ENCODE assay signal across 15 cellular contexts in genomic region chr20:8798505-8798904, GRCh38.
A peak's percentile ranks its signal among the peaks of the same experiment; 100 is the strongest.
DNase-seq lines count a peak whose midpoint lies in the region; ATAC-seq and TF ChIP-seq lines count a peak whose summit lies in the region.
"Had no signal": no experiment of that assay in that cellular context is flagged by ENCODE, and none has a peak within 500 bp of the region (broad histone marks: within the 10 kb centered on the region; RNA-seq: fewer than 3 reads in every experiment).

No MANE protein-coding gene starts in this region.

- H3K9me3 ChIP-seq in BE2C, result no peaks in the 10 kb centered on the region
- no peaks in the 10 kb centered on the region for H3K9me3 ChIP-seq in sigmoid colon
- H3K9me3 ChIP-seq: Peyer's patch had no signal

- H3K27me3 ChIP-seq in BE2C (no peaks in the 10 kb centered on the region), sigmoid colon (no peaks in the 10 kb centered on the region)
- H3K27me3 ChIP-seq: Peyer's patch had no signal

- intact Hi-C loops in sigmoid colon (cut with DNase I), result no loop called here

- DNase-seq in NCI-H82 (lab: John Stamatoyannopoulos, UW) (peak; percentile 28), NCI-H82 treated with DMSO at 0.1 percent for 48 hours (lab: John Stamatoyannopoulos, UW; ENCODE audit: unreplicated experiment) (no peak), astrocyte of the spinal cord (ENCODE audit: low read depth, low spot score) (peak; percentile 6), iris pigment epithelial cell (ENCODE audit: low read depth) (peak; percentile 51), stromal cell of bone marrow (ENCODE audit: low read depth) (peak; percentile 64), BE2C (no peak), sigmoid colon (no peak)
- DNase-seq: activated naive CD4-positive, alpha-beta T cell treated with Interleukin-2 at 50 U/mL for 16 hours; effector memory CD4-positive, alpha-beta T cell; naive thymus-derived CD4-positive, alpha-beta T cell; NCI-H1092; Peyer's patch; stimulated activated naive CD4-positive, alpha-beta T cell had no signal

- no peak for TF ChIP-seq POLR2A in sigmoid colon (IDR thresholded peaks at IDR 0.05)

- no peak for TF ChIP-seq EP300 in sigmoid colon (IDR thresholded peaks at IDR 0.05)

- peaks cover 17% of the 10 kb centered on the region for H3K4me1 ChIP-seq in BE2C
- peaks cover 0 to 32% (median 21%) of the 10 kb centered on the region in 4 donors for H3K4me1 ChIP-seq in sigmoid colon
- H3K4me1 ChIP-seq: Peyer's patch had no signal

- TF ChIP-seq CTCF in astrocyte of the spinal cord (IDR thresholded peaks at IDR 0.05; ENCODE audit: low read depth, low read length), result no peak
- no peak for TF ChIP-seq CTCF in BE2C (IDR thresholded peaks at IDR 0.05; ENCODE audit: low read depth, low read length)
- no peak for TF ChIP-seq CTCF in sigmoid colon (IDR thresholded peaks at IDR 0.05)

- ATAC-seq in HG02870 (IDR thresholded peaks at IDR 0.05; ENCODE audit: unreplicated experiment), result no peak
- ATAC-seq: activated CD4-positive, CD25-positive, alpha-beta regulatory T cell treated with anti-CD3 and anti-CD28 coated beads, Interleukin-2, amount 50 U/mL, for 24 hours; naive thymus-derived CD4-positive, alpha-beta T cell had no signal

- no peak overlapping the region for H3K27ac ChIP-seq in sigmoid colon
- H3K27ac ChIP-seq: Peyer's patch had no signal

- H3K36me3 ChIP-seq in BE2C (no peaks in the 10 kb centered on the region), sigmoid colon (no peaks in the 10 kb centered on the region)
- H3K36me3 ChIP-seq: Peyer's patch had no signal

- H3K4me3 ChIP-seq in astrocyte of the spinal cord (ENCODE audit: low read depth, low read length), result no peak overlapping the region
- H3K4me3 ChIP-seq in BE2C (ENCODE audit: low read depth, low read length), result no peak overlapping the region
- H3K4me3 ChIP-seq in sigmoid colon, result no peak overlapping the region
- H3K4me3 ChIP-seq: Peyer's patch had no signal

- in situ Hi-C loops in astrocyte of the spinal cord (cut with HindIII; ENCODE audit: low sequenced_read_pairs), result no loop called here

Comparison
In these comparisons a context has a peak if more than half of its experiments do, and no peak if none do; other contexts are left out.
1. DNase-seq: peak in NCI-H82 (single experiment), astrocyte of the spinal cord (single experiment), iris pigment epithelial cell (single experiment) and stromal cell of bone marrow (single experiment); none in NCI-H82 treated with DMSO at 0.1 percent for 48 hours (single experiment), BE2C (single experiment) and sigmoid colon (single experiment).